8 cellular contexts compared by ENCODE assay signal in the genomic region with DNA sequence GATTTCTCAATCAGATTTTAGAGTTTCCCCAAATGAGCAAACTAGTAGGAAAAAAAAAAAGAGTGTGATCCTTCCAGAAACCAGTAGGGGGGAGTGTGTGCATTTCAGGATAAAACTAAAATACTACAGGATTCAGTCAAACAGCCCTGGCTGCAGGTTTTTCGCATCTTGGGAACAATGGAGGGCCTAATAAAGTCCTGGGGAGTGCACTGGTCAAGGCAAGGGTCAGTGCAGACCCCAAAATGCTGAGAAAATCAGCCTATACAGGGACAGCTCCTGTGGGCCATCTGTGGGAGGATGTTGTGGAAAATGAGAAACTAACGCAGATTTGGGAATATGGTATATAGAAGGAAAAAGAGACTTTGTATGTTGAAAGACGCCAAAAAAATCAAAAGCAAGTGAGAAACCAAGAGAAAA.
DNase-seq lines count a peak whose midpoint lies in the region; ATAC-seq and TF ChIP-seq lines count a peak whose summit lies in the region.

No MANE protein-coding gene starts in this region.

- H3K36me3 Mint-ChIP-seq in activated T-cell treated with anti-CD3 and anti-CD28 coated beads, Interleukin-2, amount 50 U/mL, for 24 hours (ENCODE audit: low read depth): no peaks in the 10 kb centered on the region

- H3K36me3 ChIP-seq in MM.1S (replicated peaks; ENCODE audit: insufficient read depth, low read length): no peaks in the 10 kb centered on the region
- H3K36me3 ChIP-seq in WERI-Rb-1: no peaks in the 10 kb centered on the region

- H3K27me3 Mint-ChIP-seq in activated T-cell treated with anti-CD3 and anti-CD28 coated beads, Interleukin-2, amount 50 U/mL, for 24 hours: peaks cover 10% of the 10 kb centered on the region

- no peaks in the 10 kb centered on the region for H3F3A ChIP-seq in MM.1S (ENCODE audit: insufficient read depth, low read length)

- no peaks in the 10 kb centered on the region for H3K9me3 ChIP-seq in MM.1S (replicated peaks; ENCODE audit: insufficient read depth, low read length)
- no peaks in the 10 kb centered on the region for H3K9me3 ChIP-seq in WERI-Rb-1 (ENCODE audit: severe bottlenecking)

- no peaks in the 10 kb centered on the region for H3K9me2 ChIP-seq in MM.1S (replicated peaks; ENCODE audit: insufficient read depth, low read length)

- no peak for TF ChIP-seq POLR2A in GM18505 (IDR thresholded peaks at IDR 0.05; ENCODE audit: borderline replicate concordance, extremely low read depth, insufficient read depth, insufficient read length)

- H3K4me3 ChIP-seq in MM.1S (ENCODE audit: low read length): no peak overlapping the region
- H3K4me3 ChIP-seq in WERI-Rb-1 (ENCODE audit: low read depth, low read length): no peak overlapping the region

- DNase-seq in GM10248 (ENCODE audit: extremely low spot score) (peak; percentile 52), MM.1S (peak; percentile 25), WERI-Rb-1 (no peak), inferior parietal cortex (ENCODE audit: extremely low spot score) (peak; percentile 57)
- no peak for DNase-seq in activated T-cell treated with anti-CD3 and anti-CD28 coated beads, Interleukin-2, amount 50 U/mL, for 24 hours

- TF ChIP-seq CTCF in GM10248 (IDR thresholded peaks at IDR 0.05; ENCODE audit: control extremely low read depth, extremely low read depth, low read depth, missing control alignments) (peak; percentile 47), MM.1S (IDR thresholded peaks at IDR 0.05; ENCODE audit: low read length) (peak; percentile 39), WERI-Rb-1 (IDR thresholded peaks at IDR 0.05; ENCODE audit: low read depth, low read length) (peak; percentile 43)

- H4K20me1 ChIP-seq in MM.1S (ENCODE audit: insufficient read depth, low read length): no peaks in the 10 kb centered on the region

- H3K4me1 ChIP-seq in MM.1S (ENCODE audit: low read length): no peaks in the 10 kb centered on the region

- no peak overlapping the region for H3K4me3 Mint-ChIP-seq in activated T-cell treated with anti-CD3 and anti-CD28 coated beads, Interleukin-2, amount 50 U/mL, for 24 hours

- no peaks in the 10 kb centered on the region for H3K27me3 ChIP-seq in MM.1S (replicated peaks; ENCODE audit: insufficient read depth, low read length)
- H3K27me3 ChIP-seq in WERI-Rb-1 (ENCODE audit: insufficient read depth, low read depth, severe bottlenecking): no peaks in the 10 kb centered on the region

- no peak overlapping the region for H2AFZ ChIP-seq in MM.1S (ENCODE audit: low read length)

- POLR2A ChIA-PET in GM10248 (lab: Yijun Ruan, JAX): interaction anchor here (0.6 kb wide), 1 partner anchor 42 kb away, joined by 5 read pairs; no protein-coding TSS in a partner anchor

- no peaks in the 10 kb centered on the region for H3K79me2 ChIP-seq in MM.1S (ENCODE audit: low read length)

- H3K9ac ChIP-seq in MM.1S (ENCODE audit: low read length): no peak overlapping the region

- ATAC-seq in HG03025 (IDR thresholded peaks at IDR 0.05; ENCODE audit: low FRiP score, unreplicated experiment): no peak
- ATAC-seq in HG02642 (IDR thresholded peaks at IDR 0.05; ENCODE audit: poor library complexity, unreplicated experiment): no peak
- ATAC-seq in GM18505 (IDR thresholded peaks at IDR 0.05; ENCODE audit: unreplicated experiment): no peak

- CTCF ChIA-PET in GM10248 (lab: Yijun Ruan, JAX): interaction anchor here (1.0 to 1.9 kb wide), 4 partner anchors 8 to 72 kb away, joined by 3 to 8 read pairs (median 4); no protein-coding TSS in a partner anchor

- no peak overlapping the region for H3K27ac Mint-ChIP-seq in activated T-cell treated with anti-CD3 and anti-CD28 coated beads, Interleukin-2, amount 50 U/mL, for 24 hours

- no peak overlapping the region for H3K4me2 ChIP-seq in MM.1S (ENCODE audit: low read depth, low read length)

- no peaks in the 10 kb centered on the region for H3K9me3 Mint-ChIP-seq in activated T-cell treated with anti-CD3 and anti-CD28 coated beads, Interleukin-2, amount 50 U/mL, for 24 hours

- no peak overlapping the region for H3K27ac ChIP-seq in MM.1S (ENCODE audit: low read length)
- no peak overlapping the region for H3K27ac ChIP-seq in WERI-Rb-1

- no peaks in the 10 kb centered on the region for H3K4me1 Mint-ChIP-seq in activated T-cell treated with anti-CD3 and anti-CD28 coated beads, Interleukin-2, amount 50 U/mL, for 24 hours (ENCODE audit: low read depth)

Comparison
In these comparisons a context has a peak if more than half of its experiments do, and no peak if none do; other contexts are left out.
1. DNase-seq: peak in GM10248 (single experiment), MM.1S (single experiment) and inferior parietal cortex (single experiment); none in WERI-Rb-1 (single experiment) and activated T-cell treated with anti-CD3 and anti-CD28 coated beads, Interleukin-2, amount 50 U/mL, for 24 hours (single experiment).
2. Peak in every context shown above with its lines, with median percentiles within 50 percentile points of each other: CTCF ChIP-seq.